Comparison of ENCODE assay signal across 1 cellular context in genomic region chr16:67268136-67268579, GRCh38.
TF ChIP-seq lines count a peak whose summit lies in the region.

No MANE protein-coding gene starts in this region.

TF ChIP-seq in K562, 482 proteins besides CTCF, POLR2A, EP300 and RAD21 (continued from another document and continues in another):
- TF ChIP-seq CHD7 (IDR thresholded peaks at IDR 0.05; ENCODE audit: low read depth, low read length) (no peak), ZNF239 (CRISPR knock-in tag; IDR thresholded peaks at IDR 0.05) (no peak), SMC3 (conservative IDR thresholded peaks at IDR 0.05; ENCODE audit: insufficient read depth, low read depth, low read length) (no peak), SRSF1 (IDR thresholded peaks at IDR 0.05; ENCODE audit: low read depth, low read length) (no peak), ZNF518B (CRISPR knock-in tag; IDR thresholded peaks at IDR 0.05) (no peak), BRCA1 (IDR thresholded peaks at IDR 0.05) (no peak), BRCA1 (CRISPR knock-in tag; IDR thresholded peaks at IDR 0.05) (no peak), RFX1 (IDR thresholded peaks at IDR 0.05) (no peak), RBM14 (IDR thresholded peaks at IDR 0.05; ENCODE audit: borderline replicate concordance, insufficient read depth, low read depth, low read length) (no peak), NR2F6 (CRISPR knock-in tag; IDR thresholded peaks at IDR 0.05) (no peak), ZSCAN32 (CRISPR knock-in tag; IDR thresholded peaks at IDR 0.05) (no peak), ZFP91 (CRISPR knock-in tag; IDR thresholded peaks at IDR 0.05) (no peak), RREB1 (CRISPR knock-in tag; IDR thresholded peaks at IDR 0.05) (no peak), MECOM (CRISPR knock-in tag; IDR thresholded peaks at IDR 0.05) (no peak), ZNF398 (CRISPR knock-in tag; IDR thresholded peaks at IDR 0.05) (no peak), ZNF197 (CRISPR knock-in tag; IDR thresholded peaks at IDR 0.05; ENCODE audit: low read depth) (no peak), CHCHD3 (CRISPR knock-in tag; IDR thresholded peaks at IDR 0.05) (no peak), HMGXB4 (CRISPR knock-in tag; IDR thresholded peaks at IDR 0.05) (no peak), HNRNPLL (IDR thresholded peaks at IDR 0.05; ENCODE audit: low read depth, low read length, poor library complexity, severe bottlenecking) (no peak), ZBED1 (IDR thresholded peaks at IDR 0.05) (no peak), SREBF1 (IDR thresholded peaks at IDR 0.05; ENCODE audit: borderline replicate concordance, low read depth, low read length) (peak; percentile 54; the same call in 1 of the 2 replicates), SIX5 (IDR thresholded peaks at IDR 0.05; ENCODE audit: borderline replicate concordance in 1 of 2, insufficient read depth in 1 of 2, low read depth in 1 of 2, low read length in 2 of 2) (no peak), TRIM25 (IDR thresholded peaks at IDR 0.05; ENCODE audit: borderline replicate concordance) (no peak), CBX3 (IDR thresholded peaks at IDR 0.05; ENCODE audit: borderline replicate concordance in 1 of 2, low read length in 2 of 2) (no peak)
